In the genomic region with DNA sequence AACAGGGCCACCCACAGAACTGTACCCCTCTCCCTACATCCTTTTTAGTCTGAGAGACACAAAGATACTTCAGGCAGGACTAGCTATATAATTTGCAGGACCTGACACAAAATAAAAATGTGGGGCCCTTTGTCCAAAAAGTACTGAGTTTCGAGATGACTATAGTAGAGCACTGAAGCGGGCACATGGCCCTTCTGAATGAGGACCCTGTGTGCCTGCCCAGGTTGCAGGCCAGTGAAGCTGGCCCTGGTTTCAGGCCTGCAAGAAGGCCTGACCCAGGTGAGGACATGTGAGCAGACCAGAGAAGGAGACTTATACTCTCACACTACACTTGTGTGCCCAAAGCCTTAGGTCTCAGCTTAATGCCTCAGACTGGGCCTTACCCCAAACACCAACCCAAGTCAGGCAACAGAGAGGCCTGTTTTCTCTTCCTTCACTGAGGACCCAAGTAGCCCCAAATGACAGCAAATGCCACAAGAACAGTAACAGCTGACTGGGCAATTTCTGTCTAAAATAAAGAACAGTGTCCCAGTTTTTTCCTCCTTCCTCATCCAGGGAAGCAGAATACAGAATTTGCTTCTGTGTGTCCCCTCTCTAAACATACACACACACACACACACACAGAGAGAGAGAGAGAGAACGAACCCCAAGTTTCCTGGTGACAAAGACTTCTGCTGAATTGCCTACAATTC, we compare ENCODE assay signal across 23 cellular contexts.
DNase-seq lines count a peak whose midpoint lies in the region; ATAC-seq and TF ChIP-seq lines count a peak whose summit lies in the region.
"Had no signal": no experiment of that assay in that cellular context is flagged by ENCODE, and none has a peak within 500 bp of the region (broad histone marks: within the 10 kb centered on the region; RNA-seq: fewer than 3 reads in every experiment).

No MANE protein-coding gene starts in this region.

- H3K4me1 ChIP-seq in CD4-positive, alpha-beta memory T cell (ENCODE audit: insufficient read depth, low read length) = peaks cover 56% of the 10 kb centered on the region
- H3K4me1 ChIP-seq in naive thymus-derived CD4-positive, alpha-beta T cell (ENCODE audit: control insufficient read depth in 2 of 2, insufficient read depth in 2 of 2, low read length in 2 of 2) = peaks cover 0 to 27% of the 10 kb centered on the region in 2 donors
- H3K4me1 ChIP-seq: gastrocnemius medialis, SJCRH30 had no signal

- peak overlapping the region; percentile 30 to 61 (median 48) for H3K27ac Mint-ChIP-seq in CD4-positive, alpha-beta memory T cell
- H3K27ac Mint-ChIP-seq in activated CD8-positive, alpha-beta T cell treated with anti-CD3 and anti-CD28 coated beads for 36 hours = peak overlapping the region; percentile 38
- peak overlapping the region; percentile 0 to 77 (median 46) for H3K27ac Mint-ChIP-seq in naive thymus-derived CD4-positive, alpha-beta T cell
- H3K27ac Mint-ChIP-seq: stimulated activated effector memory CD8-positive, alpha-beta T cell treated with anti-CD3 and anti-CD28 coated beads, Interleukin-12 subunit alpha, Interleukin-12 subunit beta, amount 100 ng/mL, for 72 hours had no signal

- peak overlapping the region in 3 of 8 donors; percentile 0 to 57 (median 51) for H3K4me3 Mint-ChIP-seq in CD4-positive, alpha-beta memory T cell
- no peak overlapping the region for H3K4me3 Mint-ChIP-seq in activated CD8-positive, alpha-beta T cell treated with anti-CD3 and anti-CD28 coated beads for 36 hours
- peak overlapping the region in 4 of 10 donors; percentile 1 to 18 (median 6) for H3K4me3 Mint-ChIP-seq in naive thymus-derived CD4-positive, alpha-beta T cell
- H3K4me3 Mint-ChIP-seq: immature natural killer cell; stimulated activated effector memory CD8-positive, alpha-beta T cell treated with anti-CD3 and anti-CD28 coated beads, Interleukin-12 subunit alpha, Interleukin-12 subunit beta, amount 100 ng/mL, for 72 hours had no signal

- POLR2A ChIA-PET in CD4-positive, alpha-beta memory T cell (lab: Charles Lee; ENCODE audit: partially characterized antibody) = interaction anchor here (1.0 to 5.9 kb wide), 4 partner anchors 9 to 25 kb away, joined by 3 to 52 read pairs (median 5); no protein-coding TSS in a partner anchor
- POLR2A ChIA-PET in activated CD8-positive, alpha-beta T cell treated with anti-CD3 and anti-CD28 coated beads for 36 hours (lab: Charles Lee) = interaction anchor here (0.6 to 1.6 kb wide), 9 partner anchors 8 to 83 kb away, joined by 3 to 7 read pairs (median 3); no protein-coding TSS in a partner anchor
- POLR2A ChIA-PET in naive thymus-derived CD4-positive, alpha-beta T cell (lab: Charles Lee) = interaction anchor here (1.0 to 3.0 kb wide), 3 partner anchors 9 to 13 kb away, joined by 3 to 22 read pairs (median 3); no protein-coding TSS in a partner anchor

- CTCF ChIA-PET in CD4-positive, alpha-beta memory T cell (lab: Charles Lee; ENCODE audit: partially characterized antibody) = interaction anchor here (0.6 to 2.0 kb wide), 7 partner anchors 11 to 102 kb away, joined by 3 to 6 read pairs (median 4); no protein-coding TSS in a partner anchor
- CTCF ChIA-PET in activated CD8-positive, alpha-beta T cell treated with anti-CD3 and anti-CD28 coated beads for 36 hours (lab: Charles Lee) = interaction anchor here (0.8 to 2.2 kb wide), 5 partner anchors 11 to 103 kb away, joined by 3 to 9 read pairs (median 3); no protein-coding TSS in a partner anchor
- CTCF ChIA-PET in naive thymus-derived CD4-positive, alpha-beta T cell (lab: Charles Lee) = interaction anchor here (1.4 to 1.5 kb wide), 3 partner anchors 7 to 102 kb away, joined by 3 to 4 read pairs (median 4); no protein-coding TSS in a partner anchor

- TF ChIP-seq CTCF in GM12865 (IDR thresholded peaks at IDR 0.05; ENCODE audit: insufficient read depth, low read depth, low read length, missing control alignments) = no peak
- TF ChIP-seq CTCF in activated CD8-positive, alpha-beta T cell treated with anti-CD3 and anti-CD28 coated beads for 36 hours (IDR thresholded peaks at IDR 0.05) = no peak

- H3K27me3 Mint-ChIP-seq in CD4-positive, alpha-beta memory T cell = no peaks in the 10 kb centered on the region
- H3K27me3 Mint-ChIP-seq in activated CD8-positive, alpha-beta T cell treated with anti-CD3 and anti-CD28 coated beads for 36 hours = no peaks in the 10 kb centered on the region
- no peaks in the 10 kb centered on the region for H3K27me3 Mint-ChIP-seq in naive thymus-derived CD4-positive, alpha-beta T cell

- H3K9me3 Mint-ChIP-seq in CD4-positive, alpha-beta memory T cell = no peaks in the 10 kb centered on the region
- H3K9me3 Mint-ChIP-seq in activated CD8-positive, alpha-beta T cell treated with anti-CD3 and anti-CD28 coated beads for 36 hours = no peaks in the 10 kb centered on the region
- H3K9me3 Mint-ChIP-seq in naive thymus-derived CD4-positive, alpha-beta T cell = peaks cover 0 to 1% (median 0%) of the 10 kb centered on the region in 11 donors
- H3K9me3 Mint-ChIP-seq: immature natural killer cell; stimulated activated effector memory CD8-positive, alpha-beta T cell treated with anti-CD3 and anti-CD28 coated beads, Interleukin-12 subunit alpha, Interleukin-12 subunit beta, amount 100 ng/mL, for 72 hours had no signal

- peaks cover 53 to 71% (median 60%) of the 10 kb centered on the region in 4 donors for H3K4me1 Mint-ChIP-seq in CD4-positive, alpha-beta memory T cell
- peaks cover 57% of the 10 kb centered on the region for H3K4me1 Mint-ChIP-seq in activated CD8-positive, alpha-beta T cell treated with anti-CD3 and anti-CD28 coated beads for 36 hours (ENCODE audit: low read depth)
- H3K4me1 Mint-ChIP-seq in naive thymus-derived CD4-positive, alpha-beta T cell = peaks cover 37 to 68% (median 59%) of the 10 kb centered on the region in 7 donors

- DNase-seq in CD4-positive, alpha-beta memory T cell = no peak
- DNase-seq in GM12865 (ENCODE audit: low read depth) = peak; percentile 22
- DNase-seq in activated CD8-positive, alpha-beta T cell treated with anti-CD3 and anti-CD28 coated beads for 36 hours = no peak
- no peak for DNase-seq in naive thymus-derived CD4-positive, alpha-beta T cell
- no peak for DNase-seq in SKM-1 treated with dmso at 0.1 percent for 144 hours (lab: John Stamatoyannopoulos, UW; ENCODE audit: unreplicated experiment)
- DNase-seq in NCI-H748 treated with DMSO at 0.1 percent for 48 hours (lab: John Stamatoyannopoulos, UW) = no peak
- no peak for DNase-seq in EL
- DNase-seq: activated gamma-delta T cell, amniotic stem cell, cortex of kidney, DMS53, gastrocnemius medialis, GDM1, immature natural killer cell, mesendoderm, NCI-H1092 treated with DMSO at 0.1 percent for 48 hours, NCI-H187 treated with DMSO at 0.1 percent for 48 hours, NCI-H524 treated with DMSO at 0.1 percent for 48 hours, SJCRH30, T-helper 1 cell had no signal

- H3K36me3 ChIP-seq in CD4-positive, alpha-beta memory T cell (ENCODE audit: insufficient read depth, low read length) = no peaks in the 10 kb centered on the region
- no peaks in the 10 kb centered on the region for H3K36me3 ChIP-seq in naive thymus-derived CD4-positive, alpha-beta T cell (ENCODE audit: control insufficient read depth in 2 of 3, insufficient read depth in 3 of 3, low read length in 3 of 3)
- H3K36me3 ChIP-seq: gastrocnemius medialis, SJCRH30 had no signal

- H3K9me3 ChIP-seq in CD4-positive, alpha-beta memory T cell (ENCODE audit: control insufficient read depth in 1 of 2, low read length in 2 of 2) = no peaks in the 10 kb centered on the region
- no peaks in the 10 kb centered on the region for H3K9me3 ChIP-seq in naive thymus-derived CD4-positive, alpha-beta T cell (ENCODE audit: control insufficient read depth in 2 of 3, low read length in 3 of 3)
- H3K9me3 ChIP-seq: gastrocnemius medialis, SJCRH30 had no signal

- H3K27me3 ChIP-seq in CD4-positive, alpha-beta memory T cell (ENCODE audit: insufficient read depth, low read length) = no peaks in the 10 kb centered on the region
- no peaks in the 10 kb centered on the region for H3K27me3 ChIP-seq in naive thymus-derived CD4-positive, alpha-beta T cell (ENCODE audit: control insufficient read depth in 2 of 2, insufficient read depth in 2 of 2, low read length in 2 of 2)
- H3K27me3 ChIP-seq: gastrocnemius medialis, hepatocyte, SJCRH30 had no signal

- H3K27ac ChIP-seq in CD4-positive, alpha-beta memory T cell (ENCODE audit: low read depth, low read length) = no peak overlapping the region
- H3K27ac ChIP-seq in naive thymus-derived CD4-positive, alpha-beta T cell (ENCODE audit: low read depth, low read length) = no peak overlapping the region
- H3K27ac ChIP-seq: gastrocnemius medialis, hepatocyte, SJCRH30 had no signal

- ATAC-seq in activated CD8-positive, alpha-beta T cell treated with anti-CD3 and anti-CD28 coated beads for 36 hours = no peak
- no peak for ATAC-seq in naive thymus-derived CD4-positive, alpha-beta T cell
- ATAC-seq: gastrocnemius medialis; left lobe of liver; stimulated activated effector memory CD8-positive, alpha-beta T cell treated with anti-CD3 and anti-CD28 coated beads, Interleukin-12 subunit alpha, Interleukin-12 subunit beta, amount 100 ng/mL, for 72 hours had no signal

- intact Hi-C loops in CD4-positive, alpha-beta memory T cell (cut with micrococcal nuclease) = no loop called here
- intact Hi-C loops in activated CD8-positive, alpha-beta T cell treated with anti-CD3 and anti-CD28 coated beads for 36 hours (cut with micrococcal nuclease) = no loop called here
- intact Hi-C loops in naive thymus-derived CD4-positive, alpha-beta T cell (cut with micrococcal nuclease) = no loop called here

- H3K36me3 Mint-ChIP-seq in CD4-positive, alpha-beta memory T cell = peaks cover 18 to 21% of the 10 kb centered on the region in 2 donors
- H3K36me3 Mint-ChIP-seq in activated CD8-positive, alpha-beta T cell treated with anti-CD3 and anti-CD28 coated beads for 36 hours (ENCODE audit: low read depth) = peaks cover 16% of the 10 kb centered on the region
- H3K36me3 Mint-ChIP-seq in naive thymus-derived CD4-positive, alpha-beta T cell = peaks cover 0 to 33% (median 8%) of the 10 kb centered on the region in 5 donors
- H3K36me3 Mint-ChIP-seq: immature natural killer cell; stimulated activated effector memory CD8-positive, alpha-beta T cell treated with anti-CD3 and anti-CD28 coated beads, Interleukin-12 subunit alpha, Interleukin-12 subunit beta, amount 100 ng/mL, for 72 hours had no signal

- no peak overlapping the region for H3K4me3 ChIP-seq in CD4-positive, alpha-beta memory T cell (ENCODE audit: low read length in 2 of 2)
- H3K4me3 ChIP-seq in GM12865 (ENCODE audit: low read depth, low read length) = no peak overlapping the region
- no peak overlapping the region for H3K4me3 ChIP-seq in naive thymus-derived CD4-positive, alpha-beta T cell (ENCODE audit: low read length)
- H3K4me3 ChIP-seq: gastrocnemius medialis, hepatocyte, SJCRH30 had no signal
